In genomic region chr5:132414634-132415377, GRCh38 we compare ENCODE assay signal across 7 cellular contexts. TPM values are rescaled to one million over a fixed set of nuclear protein-coding genes. Genes with fewer than 3 reads are reported as not detected.
DNase-seq lines count a peak whose midpoint lies in the region; ATAC-seq and TF ChIP-seq lines count a peak whose summit lies in the region.

No MANE protein-coding gene starts in this region.

- no peaks in the 10 kb centered on the region for H3K9me3 Mint-ChIP-seq in stimulated activated memory B cell treated with anti-CD40 and anti-IgM and Interleukin-4, amounts not matched to agents 10 μg/mL and 1 μg/mL and 100 μg/mL, for 72 hours

- H3K27ac ChIP-seq in fibroblast of lung (ENCODE audit: insufficient read depth, low read length) = peak overlapping the region; percentile 34

- no peak overlapping the region for H3K9ac ChIP-seq in fibroblast of lung (ENCODE audit: insufficient read depth, low read length)

- ATAC-seq in GM21786 (IDR thresholded peaks at IDR 0.05; ENCODE audit: unreplicated experiment) = peak; percentile 27
- no peak for ATAC-seq in stimulated activated memory B cell treated with anti-CD40 and anti-IgM and Interleukin-4, amounts not matched to agents 10 μg/mL and 1 μg/mL and 100 μg/mL, for 72 hours
- no peak for ATAC-seq in GM19395 (IDR thresholded peaks at IDR 0.05; ENCODE audit: unreplicated experiment)

- no peaks in the 10 kb centered on the region for H4K20me1 ChIP-seq in fibroblast of lung (ENCODE audit: control insufficient read depth, extremely low read depth, insufficient read depth, low read length)

- H3K4me1 Mint-ChIP-seq in stimulated activated memory B cell treated with anti-CD40 and anti-IgM and Interleukin-4, amounts not matched to agents 10 μg/mL and 1 μg/mL and 100 μg/mL, for 72 hours = peaks cover 84% of the 10 kb centered on the region

- peak overlapping the region in 1 of 4 experiments; percentile 6 for H3K4me3 ChIP-seq in fibroblast of lung (replicated peaks in 1 of 4; ENCODE audit: control extremely low read depth in 1 of 4, insufficient read depth in 1 of 4, low read depth in 3 of 4, low read length in 4 of 4)
- H3K4me3 ChIP-seq in HAP-1 = no peak overlapping the region

- peak overlapping the region; percentile 84 for H3K4me2 ChIP-seq in fibroblast of lung (ENCODE audit: extremely low read depth, insufficient read depth, low read length)

- DNase-seq in RPMI8226 = peak; percentile 52
- peak; percentile 59 to 83 for DNase-seq in fibroblast of lung (ENCODE audit: low read depth in 2 of 2)
- DNase-seq in HAP-1 (ENCODE audit: low spot score in 2 of 2) = no peak
- no peak for DNase-seq in NCI-H2227 (lab: John Stamatoyannopoulos, UW; ENCODE audit: unreplicated experiment)

- peaks cover 25% of the 10 kb centered on the region for H3K36me3 Mint-ChIP-seq in stimulated activated memory B cell treated with anti-CD40 and anti-IgM and Interleukin-4, amounts not matched to agents 10 μg/mL and 1 μg/mL and 100 μg/mL, for 72 hours

- in situ Hi-C loops in HAP-1 (cut with MboI; ENCODE audit: low sequenced_read_pairs) = loop anchor here (5.0 kb wide), 1 partner anchor 82 kb away; no protein-coding TSS in a partner anchor

- TF ChIP-seq CTCF in fibroblast of lung (conservative IDR thresholded peaks at IDR 0.05 in 1 of 2, IDR thresholded peaks at IDR 0.05 in 1 of 2; ENCODE audit: low read depth in 1 of 2, low read length in 2 of 2) = no peak

- H3K9me3 ChIP-seq in fibroblast of lung (ENCODE audit: control insufficient read depth, insufficient read depth, low read depth, low read length) = no peaks in the 10 kb centered on the region
- no peaks in the 10 kb centered on the region for H3K9me3 ChIP-seq in HAP-1

- peak overlapping the region; percentile 98 for H3K27ac Mint-ChIP-seq in stimulated activated memory B cell treated with anti-CD40 and anti-IgM and Interleukin-4, amounts not matched to agents 10 μg/mL and 1 μg/mL and 100 μg/mL, for 72 hours

- peaks cover 25% of the 10 kb centered on the region for H3K4me1 ChIP-seq in fibroblast of lung (ENCODE audit: control insufficient read depth, extremely low read depth, insufficient read depth, low read length)
- peaks cover 13% of the 10 kb centered on the region for H3K4me1 ChIP-seq in HAP-1

- H3K4me3 Mint-ChIP-seq in stimulated activated memory B cell treated with anti-CD40 and anti-IgM and Interleukin-4, amounts not matched to agents 10 μg/mL and 1 μg/mL and 100 μg/mL, for 72 hours = peak overlapping the region; percentile 56

- H3K36me3 ChIP-seq in fibroblast of lung (ENCODE audit: control insufficient read depth, insufficient read depth, low read length) (no peaks in the 10 kb centered on the region), HAP-1 (replicated peaks) (no peaks in the 10 kb centered on the region)

- H3K27me3 Mint-ChIP-seq in stimulated activated memory B cell treated with anti-CD40 and anti-IgM and Interleukin-4, amounts not matched to agents 10 μg/mL and 1 μg/mL and 100 μg/mL, for 72 hours = no peaks in the 10 kb centered on the region

- no peak overlapping the region for H2AFZ ChIP-seq in fibroblast of lung (ENCODE audit: low read length)

- no peaks in the 10 kb centered on the region for H3K27me3 ChIP-seq in fibroblast of lung (ENCODE audit: control insufficient read depth, insufficient read depth, low read length)
- H3K27me3 ChIP-seq in HAP-1 (ENCODE audit: low read depth) = no peaks in the 10 kb centered on the region

- peaks cover 42% of the 10 kb centered on the region for H3K79me2 ChIP-seq in fibroblast of lung (ENCODE audit: control insufficient read depth, insufficient read depth, low read length)

RNA-seq across cellular contexts. Expression of gene SLC22A5, which starts 45.3 kb away (rescaled TPM):
- 7.7 and 8.8 TPM in 2 replicates for total RNA-seq in fibroblast of lung
- 3.4 and 8.2 TPM in 2 replicates for polyA plus RNA-seq in fibroblast of lung
- polyA plus RNA-seq in fibroblast of lung (2012) = 2.1 and 3.3 TPM in 2 replicates
- polyA minus RNA-seq in fibroblast of lung (ENCODE audit: low replicate concordance) = 35.8 and 42.9 TPM in 2 replicates

Comparison
In these comparisons a context has a peak if more than half of its experiments do, and no peak if none do; other contexts are left out.
1. DNase-seq: peak in RPMI8226 (single experiment) and fibroblast of lung (2 of 2); none in HAP-1 (0 of 2) and NCI-H2227 (single experiment).